Comparison of ENCODE assay signal across 13 cellular contexts in genomic region chr11:82003671-82004148, GRCh38.
DNase-seq lines count a peak whose midpoint lies in the region; ATAC-seq and TF ChIP-seq lines count a peak whose summit lies in the region.
"Had no signal": no experiment of that assay in that cellular context is flagged by ENCODE, and none has a peak within 500 bp of the region (broad histone marks: within the 10 kb centered on the region; RNA-seq: fewer than 3 reads in every experiment).

No MANE protein-coding gene starts in this region.

- ATAC-seq in HG03280 (IDR thresholded peaks at IDR 0.05; ENCODE audit: unreplicated experiment) (no peak), HG02970 (IDR thresholded peaks at IDR 0.05; ENCODE audit: low FRiP score, unreplicated experiment) (no peak), GM21515 (IDR thresholded peaks at IDR 0.05; ENCODE audit: unreplicated experiment) (no peak)

- TF ChIP-seq CTCF in choroid plexus epithelial cell (conservative IDR thresholded peaks at IDR 0.05; ENCODE audit: low read depth, low read length), result no peak

- peak; percentile 0 for DNase-seq in activated CD8-positive, alpha-beta memory T cell treated with anti-CD3 and anti-CD28 coated beads, Interleukin-2, amount 50 U/mL, for 24 hours (ENCODE audit: extremely low read depth)
- DNase-seq in activated CD8-positive, alpha-beta memory T cell treated with anti-CD3 and anti-CD28 coated beads for 24 hours, result no peak
- peak; percentile 91 for DNase-seq in NCI-H446 treated with DMSO at 0.1 percent for 48 hours (lab: John Stamatoyannopoulos, UW)
- DNase-seq in choroid plexus epithelial cell (ENCODE audit: low read depth), result peak; percentile 90
- peak; percentile 8 for DNase-seq in stimulated activated CD4-positive, alpha-beta T cell treated with anti-CD3 and anti-CD28 coated beads, Interleukin-4, amount 100 ng/mL, for 24 hours
- DNase-seq: GF-D8, NCI-H526 treated with DMSO at 0.1 percent for 48 hours had no signal

- no peak overlapping the region for H3K4me3 ChIP-seq in choroid plexus epithelial cell (ENCODE audit: low read depth, low read length)
- H3K4me3 ChIP-seq: ascending aorta, BLaER1, upper lobe of left lung had no signal
